Comparison of ENCODE assay signal across 8 cellular contexts in the genomic region with DNA sequence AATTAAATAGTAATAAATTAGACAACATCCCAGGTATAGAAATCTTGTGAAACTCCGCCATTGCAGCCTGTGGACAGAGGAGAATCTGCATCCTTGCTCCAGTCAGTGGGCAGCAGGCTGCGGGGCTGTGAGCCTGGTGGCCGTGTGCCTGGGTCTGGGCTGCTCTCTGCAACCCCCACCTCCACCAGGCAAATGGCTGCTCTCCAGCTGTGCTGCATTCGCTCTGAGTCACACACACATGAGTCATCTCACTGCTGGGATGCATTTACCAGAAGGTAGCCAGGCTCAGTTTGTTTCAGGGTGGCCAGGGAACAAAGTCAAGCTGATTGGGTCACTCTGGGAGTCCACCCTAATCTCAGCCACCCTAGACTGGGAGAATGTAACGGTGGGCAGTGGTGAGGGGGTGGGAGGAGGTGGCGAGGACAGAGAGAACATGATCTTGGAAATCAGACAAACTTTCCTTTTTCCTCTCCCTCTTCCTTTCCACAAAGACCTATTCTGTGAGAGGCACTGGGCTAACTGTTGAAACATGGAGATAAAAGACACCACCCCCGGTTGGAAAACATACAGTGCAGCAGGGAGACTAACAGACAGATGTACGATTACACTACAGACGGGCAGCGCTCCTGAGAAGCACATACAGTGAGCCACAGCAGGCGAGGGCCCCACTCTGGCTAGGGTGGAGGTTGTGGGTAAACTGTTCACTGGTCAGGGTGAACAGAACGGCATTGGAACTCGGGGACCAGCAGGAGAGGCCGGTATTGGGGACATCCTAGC.
A peak's percentile ranks its signal among the peaks of the same experiment; 100 is the strongest.
DNase-seq lines count a peak whose midpoint lies in the region; ATAC-seq and TF ChIP-seq lines count a peak whose summit lies in the region.

No MANE protein-coding gene starts in this region.

- ATAC-seq in HG02973 (IDR thresholded peaks at IDR 0.05; ENCODE audit: unreplicated experiment), result peak; percentile 96

- H3K4me3 ChIP-seq in cardiac fibroblast (replicated peaks in 1 of 2; ENCODE audit: low read depth in 2 of 2, low read length in 2 of 2), result peak overlapping the region in 1 of 2 donors; percentile 2

- no peak for TF ChIP-seq CTCF in cardiac fibroblast (IDR thresholded peaks at IDR 0.05; ENCODE audit: low read depth, low read length)

- peak; percentile 11 for DNase-seq in activated naive CD4-positive, alpha-beta T cell treated with Interleukin-2 at 50 U/mL for 16 hours
- DNase-seq in activated naive CD4-positive, alpha-beta T cell (lab: John Stamatoyannopoulos, UW), result no peak
- DNase-seq in OCI-M2 (lab: John Stamatoyannopoulos, UW; ENCODE audit: unreplicated experiment), result peak; percentile 40
- DNase-seq in cardiac fibroblast (ENCODE audit: low read depth in 2 of 2), result peak; percentile 97 to 98
- DNase-seq in kidney glomerular epithelial cell (lab: John Stamatoyannopoulos, UW), result peak; percentile 92
- DNase-seq in stimulated activated CD4-positive, alpha-beta T cell treated with anti-CD3 and anti-CD28 coated beads, Interleukin-2, amount 100 ng/mL, for 48 hours, result peak; percentile 21 to 30
- no peak for DNase-seq in activated gamma-delta T cell (lab: John Stamatoyannopoulos, UW)

Comparison
In these comparisons a context has a peak if more than half of its experiments do, and no peak if none do; other contexts are left out.
1. DNase-seq: peak in activated naive CD4-positive, alpha-beta T cell treated with Interleukin-2 at 50 U/mL for 16 hours (single experiment), OCI-M2 (single experiment), cardiac fibroblast (2 of 2), kidney glomerular epithelial cell (single experiment) and stimulated activated CD4-positive, alpha-beta T cell treated with anti-CD3 and anti-CD28 coated beads, Interleukin-2, amount 100 ng/mL, for 48 hours (2 of 2); none in activated naive CD4-positive, alpha-beta T cell (0 of 4) and activated gamma-delta T cell (single experiment).